Comparison of ENCODE assay signal across 12 cellular contexts in the genomic region with DNA sequence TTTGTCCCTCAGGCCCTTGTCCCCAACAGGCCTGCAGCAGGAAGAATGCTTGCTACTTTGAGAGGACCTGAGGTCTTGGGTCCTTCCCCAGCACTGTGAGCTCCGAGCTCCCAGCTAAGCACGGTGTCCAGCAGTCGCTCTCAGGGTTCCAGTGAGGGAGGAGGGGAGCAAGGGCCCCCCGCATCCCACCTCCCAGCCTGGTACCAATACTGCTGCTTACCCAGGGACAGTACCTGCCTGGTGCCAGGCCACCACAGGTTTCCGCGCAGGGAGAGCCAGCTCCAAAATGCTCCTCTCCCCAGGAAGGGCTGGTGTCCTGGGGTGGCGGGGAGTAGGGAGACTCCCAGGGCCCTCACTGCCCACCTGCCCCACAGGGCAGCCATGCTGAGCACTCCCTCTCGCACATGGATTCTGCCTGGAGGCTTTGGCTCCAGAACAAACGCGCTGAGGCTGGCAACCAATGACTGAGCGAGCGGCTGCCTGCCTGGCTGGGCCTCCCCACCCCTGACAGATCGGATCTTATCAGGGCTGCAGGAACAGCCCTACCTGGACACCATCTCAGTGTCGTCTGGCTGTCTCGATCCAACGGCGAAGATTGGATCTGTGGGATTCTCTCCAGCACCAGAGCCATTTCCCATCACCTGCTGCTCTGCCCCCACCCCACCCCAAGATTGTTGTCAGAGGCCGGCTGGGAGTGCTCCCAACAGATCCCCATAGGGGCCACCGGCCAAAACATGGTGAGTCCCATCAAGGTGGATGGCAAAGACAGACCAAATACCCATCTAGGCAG. TPM values are rescaled to one million over a fixed set of nuclear protein-coding genes. Genes with fewer than 3 reads are reported as not detected.
A peak's percentile ranks its signal among the peaks of the same experiment; 100 is the strongest.
DNase-seq lines count a peak whose midpoint lies in the region; ATAC-seq, FAIRE-seq and TF ChIP-seq lines count a peak whose summit lies in the region.
"Had no signal": no experiment of that assay in that cellular context is flagged by ENCODE, and none has a peak within 500 bp of the region (broad histone marks: within the 10 kb centered on the region; RNA-seq: fewer than 3 reads in every experiment).

No MANE protein-coding gene starts in this region.

- in situ Hi-C loops in HAP-1 (cut with MboI; ENCODE audit: low sequenced_read_pairs): no loop called here

- 90% methylated on average over 19 of the region's 19 CpGs for WGBS in A549 (ENCODE audit: missing lambda C conversion rate)

- H3K27ac ChIP-seq in A549: peak overlapping the region in 1 of 2 experiments; percentile 66; a peak in 2 of 6 replicates

- no peak for TF ChIP-seq RAD21 in A549 (conservative IDR thresholded peaks at IDR 0.05 in 1 of 2, IDR thresholded peaks at IDR 0.05 in 1 of 2)

- CTCF ChIA-PET in A549 (lab: Yijun Ruan, JAX): interaction anchor here (0.6 to 8.9 kb wide), 9 partner anchors 8 to 266 kb away, joined by 3 to 70 read pairs (median 3); a partner anchor contains a TSS

- DNase-seq in A549 (ENCODE audit: low read depth in 1 of 2, low spot score in 1 of 2) (no peak), HAP-1 (ENCODE audit: low spot score in 2 of 2) (no peak), T1000 (lab: John Stamatoyannopoulos, UW) (no peak)
- DNase-seq: dermis blood vessel endothelial cell, HFFc6, mammary epithelial cell, MG63, NCI-H774, occipital lobe had no signal

- H3K4me1 ChIP-seq in A549 (peaks cover 67% of the 10 kb centered on the region), mucosa of stomach (ENCODE audit: control insufficient read depth, insufficient read depth, low read length) (peaks cover 55% of the 10 kb centered on the region), HAP-1 (peaks cover 11% of the 10 kb centered on the region; the same call in 1 of the 2 replicates)

- peak overlapping the region; percentile 100 for H3K4me2 ChIP-seq in A549

- H3K27me3 Mint-ChIP-seq in brain: peaks cover 13% of the 10 kb centered on the region

- peak overlapping the region; percentile 31 for H3K9ac ChIP-seq in mucosa of stomach (ENCODE audit: low read length)

- no peak for FAIRE-seq in A549 (lab: Jason Lieb, UNC)

- no peak for TF ChIP-seq POLR2A in A549 (IDR thresholded peaks at IDR 0.05; ENCODE audit: low read length)

- POLR2A ChIA-PET in A549 (lab: Yijun Ruan, JAX): interaction anchor here (1.8 kb wide), 1 partner anchor 22 kb away, joined by 6 read pairs; a partner anchor contains a TSS

- peaks cover 66% of the 10 kb centered on the region for H3K4me1 Mint-ChIP-seq in brain

- TF ChIP-seq EP300 in A549 (IDR thresholded peaks at IDR 0.05): no peak

- no peaks in the 10 kb centered on the region for H3K36me3 ChIP-seq in mucosa of stomach (ENCODE audit: control insufficient read depth, insufficient read depth, low read length)
- H3K36me3 ChIP-seq in HAP-1 (replicated peaks): no peaks in the 10 kb centered on the region
- H3K36me3 ChIP-seq: MG63 had no signal

- H3K9me3 Mint-ChIP-seq in brain: peaks cover 0 to 10% (median 0%) of the 10 kb centered on the region in 5 experiments
- H3K9me3 Mint-ChIP-seq: HFFc6 had no signal

- H3K9me3 ChIP-seq in A549 (no peaks in the 10 kb centered on the region), mucosa of stomach (ENCODE audit: control insufficient read depth, low read length) (no peaks in the 10 kb centered on the region), HAP-1 (peaks cover 4% of the 10 kb centered on the region; the same call in 1 of the 2 replicates)
- H3K9me3 ChIP-seq: MG63 had no signal

- H3K27ac Mint-ChIP-seq in brain: peak overlapping the region in 4 of 5 experiments; percentile 55 to 95 (median 66)
- H3K27ac Mint-ChIP-seq: HFFc6 had no signal

- no peak for TF ChIP-seq CTCF in A549 (IDR thresholded peaks at IDR 0.05)
- no peak for TF ChIP-seq CTCF in brain (conservative IDR thresholded peaks at IDR 0.05)

- H3K27me3 ChIP-seq in mucosa of stomach (ENCODE audit: control insufficient read depth, insufficient read depth, low read length) (no peaks in the 10 kb centered on the region), HAP-1 (ENCODE audit: low read depth) (no peaks in the 10 kb centered on the region)
- H3K27me3 ChIP-seq: MG63 had no signal

- no peaks in the 10 kb centered on the region for H3K36me3 Mint-ChIP-seq in brain

- peak overlapping the region; percentile 54 to 90 (median 79) for H3K4me3 Mint-ChIP-seq in brain
- H3K4me3 Mint-ChIP-seq: HFFc6 had no signal

- no peak overlapping the region for H3K4me3 ChIP-seq in A549
- H3K4me3 ChIP-seq in mucosa of stomach (ENCODE audit: low read length): no peak overlapping the region
- no peak overlapping the region for H3K4me3 ChIP-seq in HAP-1
- H3K4me3 ChIP-seq: MG63 had no signal

- ATAC-seq in A549: no peak
- no peak for ATAC-seq in GM21529 (IDR thresholded peaks at IDR 0.05; ENCODE audit: unreplicated experiment)

TF ChIP-seq in A549, 52 proteins besides CTCF, POLR2A, EP300 and RAD21 (continues in another document):
- no peak for TF ChIP-seq JUN (IDR thresholded peaks at IDR 0.05)
- no peak for TF ChIP-seq RNF2 (IDR thresholded peaks at IDR 0.05; ENCODE audit: borderline replicate concordance, low read depth)
- TF ChIP-seq, protein P1, sequence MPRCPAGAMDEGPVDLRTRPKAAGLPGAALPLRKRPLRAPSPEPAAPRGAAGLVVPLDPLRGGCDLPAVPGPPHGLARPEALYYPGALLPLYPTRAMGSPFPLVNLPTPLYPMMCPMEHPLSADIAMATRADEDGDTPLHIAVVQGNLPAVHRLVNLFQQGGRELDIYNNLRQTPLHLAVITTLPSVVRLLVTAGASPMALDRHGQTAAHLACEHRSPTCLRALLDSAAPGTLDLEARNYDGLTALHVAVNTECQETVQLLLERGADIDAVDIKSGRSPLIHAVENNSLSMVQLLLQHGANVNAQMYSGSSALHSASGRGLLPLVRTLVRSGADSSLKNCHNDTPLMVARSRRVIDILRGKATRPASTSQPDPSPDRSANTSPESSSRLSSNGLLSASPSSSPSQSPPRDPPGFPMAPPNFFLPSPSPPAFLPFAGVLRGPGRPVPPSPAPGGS (IDR thresholded peaks at IDR 0.05): no peak
- TF ChIP-seq HDAC2 (IDR thresholded peaks at IDR 0.05): no peak
- TF ChIP-seq RARB (CRISPR knock-in tag; IDR thresholded peaks at IDR 0.05): no peak
- no peak for TF ChIP-seq KDM1A (IDR thresholded peaks at IDR 0.05; ENCODE audit: low read depth)
- TF ChIP-seq NR3C1 (IDR thresholded peaks at IDR 0.05): no peak
- no peak for TF ChIP-seq BHLHE40 (IDR thresholded peaks at IDR 0.05; ENCODE audit: low read depth, low read length)
- TF ChIP-seq, protein P2, sequence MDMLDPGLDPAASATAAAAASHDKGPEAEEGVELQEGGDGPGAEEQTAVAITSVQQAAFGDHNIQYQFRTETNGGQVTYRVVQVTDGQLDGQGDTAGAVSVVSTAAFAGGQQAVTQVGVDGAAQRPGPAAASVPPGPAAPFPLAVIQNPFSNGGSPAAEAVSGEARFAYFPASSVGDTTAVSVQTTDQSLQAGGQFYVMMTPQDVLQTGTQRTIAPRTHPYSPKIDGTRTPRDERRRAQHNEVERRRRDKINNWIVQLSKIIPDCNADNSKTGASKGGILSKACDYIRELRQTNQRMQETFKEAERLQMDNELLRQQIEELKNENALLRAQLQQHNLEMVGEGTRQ (IDR thresholded peaks at IDR 0.05): no peak
- TF ChIP-seq NPAS2 (CRISPR knock-in tag; IDR thresholded peaks at IDR 0.05; ENCODE audit: borderline replicate concordance): no peak
- TF ChIP-seq JUNB (IDR thresholded peaks at IDR 0.05): no peak
- TF ChIP-seq TFCP2L1 (CRISPR knock-in tag; IDR thresholded peaks at IDR 0.05): no peak
- no peak for TF ChIP-seq FOSL2 (IDR thresholded peaks at IDR 0.05)
- no peak for TF ChIP-seq FOSL2 (CRISPR knock-in tag; IDR thresholded peaks at IDR 0.05)

RNA-seq across cellular contexts. Expression of a gene that starts 2.4 kb away (rescaled TPM):
- polyA plus RNA-seq in A549 (2011; rRNA removed): 85.4 and 93.2 TPM in 2 replicates
- 76.5 and 94.3 TPM in 2 replicates for polyA plus RNA-seq in A549 (2012; cell fraction: cytosol; rRNA removed)
- polyA plus RNA-seq in A549 (2012; cell fraction: nucleus; rRNA removed): 99.2 and 102 TPM in 2 replicates
- 51.9 to 70.3 TPM (median 65.2 TPM) in 3 replicates for polyA plus RNA-seq in A549 (2017; fragmentation: RNase III; extraction: RNeasy Plus Mini Kit Qiagen cat#74134 plus additional on column Dnase treatment)
- polyA minus RNA-seq in A549 (2011; rRNA and poly(A)+ RNA removed): 103 and 109 TPM in 2 replicates
- polyA plus RNA-seq in brain (ENCODE audit: insufficient read depth, low read depth, low replicate concordance): 25.2 TPM

RNA-seq across cellular contexts. Expression of a gene that starts 21.4 kb away (rescaled TPM):
- polyA plus RNA-seq in A549 (2011; rRNA removed) (229 and 259 TPM in 2 replicates), A549 (2017; fragmentation: RNase III; extraction: RNeasy Plus Mini Kit Qiagen cat#74134 plus additional on column Dnase treatment) (141 to 148 TPM (median 146 TPM) in 3 replicates), brain (ENCODE audit: insufficient read depth, low read depth, low replicate concordance) (108 TPM)
- 181 and 221 TPM in 2 replicates for polyA plus RNA-seq in A549 (2012; cell fraction: cytosol; rRNA removed)
- polyA plus RNA-seq in A549 (2012; cell fraction: nucleus; rRNA removed): 135 and 142 TPM in 2 replicates
- 327 and 401 TPM in 2 replicates for polyA minus RNA-seq in A549 (2011; rRNA and poly(A)+ RNA removed)

RNA-seq across cellular contexts. Expression of a gene that starts 36.6 kb away (rescaled TPM):
- polyA plus RNA-seq in A549 (2011; rRNA removed) (109 and 130 TPM in 2 replicates), A549 (2017; fragmentation: RNase III; extraction: RNeasy Plus Mini Kit Qiagen cat#74134 plus additional on column Dnase treatment) (46.2 to 48.0 TPM (median 47.2 TPM) in 3 replicates), brain (ENCODE audit: insufficient read depth, low read depth, low replicate concordance) (69.5 TPM)
- 91.1 and 99.7 TPM in 2 replicates for polyA plus RNA-seq in A549 (2012; cell fraction: cytosol; rRNA removed)
- 90.2 and 108 TPM in 2 replicates for polyA plus RNA-seq in A549 (2012; cell fraction: nucleus; rRNA removed)
- polyA minus RNA-seq in A549 (2011; rRNA and poly(A)+ RNA removed): 81.0 and 97.4 TPM in 2 replicates

RNA-seq across cellular contexts. Expression of a gene that starts 36.7 kb away (rescaled TPM):
- polyA plus RNA-seq in A549 (2011; rRNA removed) (101 and 114 TPM in 2 replicates), A549 (2017; fragmentation: RNase III; extraction: RNeasy Plus Mini Kit Qiagen cat#74134 plus additional on column Dnase treatment) (69.1 to 75.0 TPM (median 71.5 TPM) in 3 replicates), brain (ENCODE audit: insufficient read depth, low read depth, low replicate concordance) (66.3 TPM)
- polyA plus RNA-seq in A549 (2012; cell fraction: cytosol; rRNA removed): 66.5 and 75.6 TPM in 2 replicates
- 49.6 and 75.2 TPM in 2 replicates for polyA plus RNA-seq in A549 (2012; cell fraction: nucleus; rRNA removed)
- 49.6 and 60.0 TPM in 2 replicates for polyA minus RNA-seq in A549 (2011; rRNA and poly(A)+ RNA removed)

RNA-seq across cellular contexts. Expression of a gene that starts 52.5 kb away (rescaled TPM):
- polyA plus RNA-seq in A549 (2011; rRNA removed) (7.4 and 8.0 TPM in 2 replicates), A549 (2017; fragmentation: RNase III; extraction: RNeasy Plus Mini Kit Qiagen cat#74134 plus additional on column Dnase treatment) (7.6 to 8.5 TPM (median 8.3 TPM) in 3 replicates), brain (ENCODE audit: insufficient read depth, low read depth, low replicate concordance) (2.5 TPM)
- 20.1 and 20.7 TPM in 2 replicates for polyA plus RNA-seq in A549 (2012; cell fraction: cytosol; rRNA removed)
- 18.4 and 19.5 TPM in 2 replicates for polyA plus RNA-seq in A549 (2012; cell fraction: nucleus; rRNA removed)
- polyA minus RNA-seq in A549 (2011; rRNA and poly(A)+ RNA removed): 3.5 and 4.0 TPM in 2 replicates
